Comparison of ENCODE assay signal across 19 cellular contexts in genomic region chr16:11924046-11924445, GRCh38. TPM values are rescaled to one million over a fixed set of nuclear protein-coding genes. Genes with fewer than 3 reads are reported as not detected.
"Had no signal": no experiment of that assay in that cellular context is flagged by ENCODE, and none has a peak within 500 bp of the region (broad histone marks: within the 10 kb centered on the region; RNA-seq: fewer than 3 reads in every experiment).

No MANE protein-coding gene starts in this region.

RNA-seq across cellular contexts. Expression of gene TNFRSF17, which starts 41.0 kb away (rescaled TPM):
- total RNA-seq: activated naive CD4-positive, alpha-beta T cell treated with anti-CD3 and anti-CD28 coated beads for 36 hours; activated naive CD4-positive, alpha-beta T cell treated with anti-CD3 and anti-CD28 coated beads, Interleukin-2, amount 50 U/mL, for 72 hours; activated naive CD8-positive, alpha-beta T cell treated with anti-CD3 and anti-CD28 coated beads for 36 hours; activated naive CD8-positive, alpha-beta T cell treated with anti-CD3 and anti-CD28 coated beads, Interleukin-2, amount 10 ng/mL, durations not matched to agents 7 days and 5 days; activated T-cell treated with anti-CD3 and anti-CD28 coated beads, Interleukin-2, amount 50 U/mL, for 4 hours; activated T-cell treated with anti-CD3 and anti-CD28 coated beads, Interleukin-2, amount 50 U/mL, for 72 hours; activated T-helper 1 cell treated with anti-CD3 and anti-CD28 coated beads, Interleukin-12 subunit alpha, Interleukin-12 subunit beta, Interleukin-2, Interleukin-4 antibody, amounts not matched to agents 30 ng/mL and 10 ng/mL and 1 ng/mL, durations not matched to agents 14 hours and 24 hours and 36 hours; activated T-helper 17 cell treated with anti-CD3 and anti-CD28 coated beads, Interleukin-2, amount 50 U/mL, for 72 hours; activated T-helper 2 cell treated with anti-CD3 and anti-CD28 coated beads, Interferon-gamma antibody, Interleukin-2, Interleukin-4, amounts not matched to agents 10 μg/mL and 5 μg/mL and 100 μg/mL, durations not matched to agents 14 hours and 24 hours and 36 hours; adrenal gland; aorta; ascending aorta; astrocyte; body of pancreas; bronchial epithelial cell; cardiac muscle cell; cardiac septum; cerebellum; chondrocyte had no signal
- polyA plus RNA-seq: aorta, cardiac muscle cell had no signal
